Comparison of ENCODE assay signal across 8 cellular contexts in genomic region chr3:55488398-55489055, GRCh38. TPM values are rescaled to one million over a fixed set of nuclear protein-coding genes. Genes with fewer than 3 reads are reported as not detected.
DNase-seq lines count a peak whose midpoint lies in the region; FAIRE-seq and TF ChIP-seq lines count a peak whose summit lies in the region.

No MANE protein-coding gene starts in this region.

- 1% methylated on average over 30 of the region's 30 CpGs for WGBS in lower leg skin, 2 donors
- WGBS in testis, 2 donors: 0 to 2% methylated on average over 10 to 30 of the region's 30 CpGs

- H3F3A ChIP-seq in PC-9 (ENCODE audit: insufficient read depth, low read depth): peaks cover 18% of the 10 kb centered on the region; the same call in 1 of the 2 replicates

- CTCF ChIA-PET in activated CD4-positive, alpha-beta T cell treated with anti-CD3 and anti-CD28 coated beads, Interleukin-2, amount 10 ng/mL, durations not matched to agents 7 days and 5 days (lab: Charles Lee): no interaction called here
- CTCF ChIA-PET in PC-9 (lab: Charles Lee): interaction anchor here (0.6 to 0.8 kb wide), 4 partner anchors 103 to 658 kb away, joined by 8 to 13 read pairs (median 10); no protein-coding TSS in a partner anchor

- POLR2A ChIA-PET in activated CD4-positive, alpha-beta T cell treated with anti-CD3 and anti-CD28 coated beads, Interleukin-2, amount 10 ng/mL, durations not matched to agents 7 days and 5 days (lab: Charles Lee): no interaction called here
- POLR2A ChIA-PET in PC-9 (lab: Charles Lee; ENCODE audit: unreplicated experiment): interaction anchor here (0.7 kb wide), 1 partner anchor 35 kb away, joined by 6 read pairs; no protein-coding TSS in a partner anchor

- no peak overlapping the region for H3K27ac Mint-ChIP-seq in activated CD4-positive, alpha-beta T cell treated with anti-CD3 and anti-CD28 coated beads, Interleukin-2, amount 10 ng/mL, durations not matched to agents 7 days and 5 days

- peaks cover 37% of the 10 kb centered on the region for H3K79me2 ChIP-seq in PC-9 (ENCODE audit: low read depth)

- peaks cover 68% of the 10 kb centered on the region for H3K27me3 Mint-ChIP-seq in activated CD4-positive, alpha-beta T cell treated with anti-CD3 and anti-CD28 coated beads, Interleukin-2, amount 10 ng/mL, durations not matched to agents 7 days and 5 days

- H2AFZ ChIP-seq in PC-9: no peak overlapping the region

- H3K9me2 ChIP-seq in PC-9 (ENCODE audit: insufficient read depth): no peaks in the 10 kb centered on the region

- H3K27ac ChIP-seq in PC-9 (peak overlapping the region; percentile 73), testis (peak overlapping the region in 1 of 2 donors; percentile 59)

- H3K36me3 ChIP-seq in PC-9 (ENCODE audit: low read depth) (no peaks in the 10 kb centered on the region), testis (ENCODE audit: low read depth, missing control alignments) (no peaks in the 10 kb centered on the region)

- peak overlapping the region; percentile 72 for H3K4me2 ChIP-seq in PC-9

- DNase-seq in activated CD4-positive, alpha-beta T cell treated with anti-CD3 and anti-CD28 coated beads, Interleukin-2, amount 10 ng/mL, durations not matched to agents 7 days and 5 days: peak; percentile 31
- no peak for DNase-seq in activated CD4-positive, alpha-beta T cell treated with anti-CD3 and anti-CD28 coated beads for 4 hours
- DNase-seq in PC-9 (peak in 1 of 2 experiments; percentile 88), dermis microvascular lymphatic vessel endothelial cell (ENCODE audit: low read depth in 2 of 2) (peak; percentile 29 to 46), lower leg skin (ENCODE audit: low spot score in 2 of 2) (peak in 1 of 2 donors; percentile 86), testis (peak; percentile 76), GM19239 (ENCODE audit: insufficient read length, low spot score) (no peak), DMS79 (lab: John Stamatoyannopoulos, UW) (no peak)

- TF ChIP-seq CTCF in PC-9 (conservative IDR thresholded peaks at IDR 0.05): no peak
- no peak for TF ChIP-seq CTCF in lower leg skin (IDR thresholded peaks at IDR 0.05)
- no peak for TF ChIP-seq CTCF in testis (IDR thresholded peaks at IDR 0.05)

- no peaks in the 10 kb centered on the region for H4K20me1 ChIP-seq in PC-9 (ENCODE audit: insufficient read depth)

- TF ChIP-seq POLR2A in lower leg skin (IDR thresholded peaks at IDR 0.05) (no peak), testis (IDR thresholded peaks at IDR 0.05) (no peak)

- H3K4me3 Mint-ChIP-seq in activated CD4-positive, alpha-beta T cell treated with anti-CD3 and anti-CD28 coated beads, Interleukin-2, amount 10 ng/mL, durations not matched to agents 7 days and 5 days: peak overlapping the region; percentile 65

- H3K36me3 Mint-ChIP-seq in activated CD4-positive, alpha-beta T cell treated with anti-CD3 and anti-CD28 coated beads, Interleukin-2, amount 10 ng/mL, durations not matched to agents 7 days and 5 days (ENCODE audit: low read depth): peaks cover 2% of the 10 kb centered on the region

- no peak for FAIRE-seq in GM19239 (lab: Jason Lieb, UNC)

- peaks cover 22% of the 10 kb centered on the region for H3K4me1 ChIP-seq in PC-9 (replicated peaks; ENCODE audit: insufficient read depth)
- peaks cover 14% of the 10 kb centered on the region for H3K4me1 ChIP-seq in testis

- H3K9me3 Mint-ChIP-seq in activated CD4-positive, alpha-beta T cell treated with anti-CD3 and anti-CD28 coated beads, Interleukin-2, amount 10 ng/mL, durations not matched to agents 7 days and 5 days: no peaks in the 10 kb centered on the region

- TSS peak; percentile 71 for BruUV-seq in PC-9 (replicated peaks; lab: Mats Ljungman, UMichigan)

- intact Hi-C loops in PC-9 (cut with micrococcal nuclease; ENCODE audit: unreplicated experiment) (loop anchor here (1.0 to 10.0 kb wide), 6 partner anchors 16 to 636 kb away; no protein-coding TSS in a partner anchor), lower leg skin (cut with DNase I; ENCODE audit: low total_unique reads) (no loop called here), testis (cut with DNase I; ENCODE audit: low total_unique reads) (loop anchor here (10.0 kb wide), 1 partner anchor 556 kb away; no protein-coding TSS in a partner anchor)

- H3K4me3 ChIP-seq in PC-9 (peak overlapping the region; percentile 58; the same call in 1 of the 2 replicates), lower leg skin (ENCODE audit: low read depth, poor library complexity, severe bottlenecking) (peak overlapping the region; percentile 43), testis (peak overlapping the region; percentile 79 to 81)

- H3K9me3 ChIP-seq in PC-9 (ENCODE audit: insufficient read depth, low read depth): no peaks in the 10 kb centered on the region
- H3K9me3 ChIP-seq in testis: no peaks in the 10 kb centered on the region

- H3K4me1 Mint-ChIP-seq in activated CD4-positive, alpha-beta T cell treated with anti-CD3 and anti-CD28 coated beads, Interleukin-2, amount 10 ng/mL, durations not matched to agents 7 days and 5 days: peaks cover 25% of the 10 kb centered on the region

- H3K27me3 ChIP-seq in PC-9 (ENCODE audit: insufficient read depth, low read depth) (no peaks in the 10 kb centered on the region), testis (no peaks in the 10 kb centered on the region)

RNA-seq across cellular contexts. Expression of gene WNT5A, which starts 1.4 kb away (rescaled TPM):
- total RNA-seq in activated CD4-positive, alpha-beta T cell treated with anti-CD3 and anti-CD28 coated beads, Interleukin-2, amount 10 ng/mL, durations not matched to agents 7 days and 5 days: not detected
- total RNA-seq in PC-9 (2021) (146 and 174 TPM in 2 replicates), dermis microvascular lymphatic vessel endothelial cell (0.77 and 5.8 TPM in 2 replicates), lower leg skin (10 to 100 TPM in 2 of 4 donors, 1 to 10 TPM in 2; 8.7 to 16.1 (median 10.8) TPM), testis (10 to 100 TPM; 11.1 to 12.4 TPM)
- 3.4 TPM for polyA plus RNA-seq in testis (ENCODE audit: insufficient read depth, low read depth, low replicate concordance)

Comparison
In these comparisons a context has a peak if more than half of its experiments do, and no peak if none do; other contexts are left out.
1. DNase-seq: peak in activated CD4-positive, alpha-beta T cell treated with anti-CD3 and anti-CD28 coated beads, Interleukin-2, amount 10 ng/mL, durations not matched to agents 7 days and 5 days (single experiment), dermis microvascular lymphatic vessel endothelial cell (2 of 2) and testis (single experiment); none in activated CD4-positive, alpha-beta T cell treated with anti-CD3 and anti-CD28 coated beads for 4 hours (0 of 2), GM19239 (single experiment) and DMS79 (single experiment).
2. Peak in every context shown above with its lines, with median percentiles within 50 percentile points of each other: H3K4me3 ChIP-seq.